Comparison of ENCODE assay signal across 1 cellular context in genomic region chr20:19937651-19938420, GRCh38.
A peak's percentile ranks its signal among the peaks of the same experiment; 100 is the strongest.
TF ChIP-seq lines count a peak whose summit lies in the region.

No MANE protein-coding gene starts in this region.

TF ChIP-seq in GM12878, 131 proteins besides CTCF, POLR2A, EP300 and RAD21 (continued from another document):
- TF ChIP-seq, protein P1, sequence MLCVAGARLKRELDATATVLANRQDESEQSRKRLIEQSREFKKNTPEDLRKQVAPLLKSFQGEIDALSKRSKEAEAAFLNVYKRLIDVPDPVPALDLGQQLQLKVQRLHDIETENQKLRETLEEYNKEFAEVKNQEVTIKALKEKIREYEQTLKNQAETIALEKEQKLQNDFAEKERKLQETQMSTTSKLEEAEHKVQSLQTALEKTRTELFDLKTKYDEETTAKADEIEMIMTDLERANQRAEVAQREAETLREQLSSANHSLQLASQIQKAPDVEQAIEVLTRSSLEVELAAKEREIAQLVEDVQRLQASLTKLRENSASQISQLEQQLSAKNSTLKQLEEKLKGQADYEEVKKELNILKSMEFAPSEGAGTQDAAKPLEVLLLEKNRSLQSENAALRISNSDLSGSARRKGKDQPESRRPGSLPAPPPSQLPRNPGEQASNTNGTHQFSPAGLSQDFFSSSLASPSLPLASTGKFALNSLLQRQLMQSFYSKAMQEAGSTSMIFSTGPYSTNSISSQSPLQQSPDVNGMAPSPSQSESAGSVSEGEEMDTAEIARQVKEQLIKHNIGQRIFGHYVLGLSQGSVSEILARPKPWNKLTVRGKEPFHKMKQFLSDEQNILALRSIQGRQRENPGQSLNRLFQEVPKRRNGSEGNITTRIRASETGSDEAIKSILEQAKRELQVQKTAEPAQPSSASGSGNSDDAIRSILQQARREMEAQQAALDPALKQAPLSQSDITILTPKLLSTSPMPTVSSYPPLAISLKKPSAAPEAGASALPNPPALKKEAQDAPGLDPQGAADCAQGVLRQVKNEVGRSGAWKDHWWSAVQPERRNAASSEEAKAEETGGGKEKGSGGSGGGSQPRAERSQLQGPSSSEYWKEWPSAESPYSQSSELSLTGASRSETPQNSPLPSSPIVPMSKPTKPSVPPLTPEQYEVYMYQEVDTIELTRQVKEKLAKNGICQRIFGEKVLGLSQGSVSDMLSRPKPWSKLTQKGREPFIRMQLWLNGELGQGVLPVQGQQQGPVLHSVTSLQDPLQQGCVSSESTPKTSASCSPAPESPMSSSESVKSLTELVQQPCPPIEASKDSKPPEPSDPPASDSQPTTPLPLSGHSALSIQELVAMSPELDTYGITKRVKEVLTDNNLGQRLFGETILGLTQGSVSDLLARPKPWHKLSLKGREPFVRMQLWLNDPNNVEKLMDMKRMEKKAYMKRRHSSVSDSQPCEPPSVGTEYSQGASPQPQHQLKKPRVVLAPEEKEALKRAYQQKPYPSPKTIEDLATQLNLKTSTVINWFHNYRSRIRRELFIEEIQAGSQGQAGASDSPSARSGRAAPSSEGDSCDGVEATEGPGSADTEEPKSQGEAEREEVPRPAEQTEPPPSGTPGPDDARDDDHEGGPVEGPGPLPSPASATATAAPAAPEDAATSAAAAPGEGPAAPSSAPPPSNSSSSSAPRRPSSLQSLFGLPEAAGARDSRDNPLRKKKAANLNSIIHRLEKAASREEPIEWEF (IDR thresholded peaks at IDR 0.05; ENCODE audit: insufficient replicate concordance, low read depth, low read length), result no peak
- TF ChIP-seq ZZZ3 (IDR thresholded peaks at IDR 0.05; ENCODE audit: control insufficient read depth, insufficient read length, low read depth), result no peak
- TF ChIP-seq FOXM1 (IDR thresholded peaks at IDR 0.05; ENCODE audit: low read depth, low read length), result peak; percentile 50; the same call in 1 of the 2 replicates
- TF ChIP-seq SPI1 (IDR thresholded peaks at IDR 0.05; ENCODE audit: borderline replicate concordance, insufficient read depth, low read depth, low read length), result no peak
- no peak for TF ChIP-seq ZSCAN29 (IDR thresholded peaks at IDR 0.05)
- TF ChIP-seq MLLT1 (IDR thresholded peaks at IDR 0.05), result no peak
- TF ChIP-seq POU2F2 (IDR thresholded peaks at IDR 0.05; ENCODE audit: borderline replicate concordance, low read depth, low read length), result no peak
